Comparison of ENCODE assay signal across 1 cellular context in genomic region chr7:149355390-149356048, GRCh38.
TF ChIP-seq lines count a peak whose summit lies in the region.

No MANE protein-coding gene starts in this region.

TF ChIP-seq in H1, 55 proteins besides CTCF, POLR2A, EP300 and RAD21:
- TF ChIP-seq USF2 (IDR thresholded peaks at IDR 0.05; ENCODE audit: low read length): no peak
- no peak for TF ChIP-seq PHF8 (conservative IDR thresholded peaks at IDR 0.05; ENCODE audit: low read depth, low read length)
- no peak for TF ChIP-seq EZH2 (IDR thresholded peaks at IDR 0.05; ENCODE audit: low read depth, low read length, severe bottlenecking)
- no peak for TF ChIP-seq SP1 (IDR thresholded peaks at IDR 0.05; ENCODE audit: low read depth, low read length)
- no peak for TF ChIP-seq POLR2AphosphoS5 (IDR thresholded peaks at IDR 0.05; ENCODE audit: low read depth, low read length)
- no peak for TF ChIP-seq HDAC6 (IDR thresholded peaks at IDR 0.05; ENCODE audit: low read depth, low read length)
- TF ChIP-seq MAFK (IDR thresholded peaks at IDR 0.05; ENCODE audit: low read depth, low read length): peak; percentile 66; the same call in 1 of the 2 replicates
- TF ChIP-seq SAP30 (IDR thresholded peaks at IDR 0.05; ENCODE audit: insufficient read depth, insufficient replicate concordance, low read length): no peak
- TF ChIP-seq TAF1 (IDR thresholded peaks at IDR 0.05; ENCODE audit: low read depth, low read length): no peak
- TF ChIP-seq KDM1A (IDR thresholded peaks at IDR 0.05; ENCODE audit: borderline replicate concordance, low read length): 0 out of 2 replicates have a peak, but pooled peaks have one; percentile 42
- no peak for TF ChIP-seq GABPA (IDR thresholded peaks at IDR 0.05; ENCODE audit: borderline replicate concordance, insufficient read depth, low read length)
- no peak for TF ChIP-seq SIX5 (IDR thresholded peaks at IDR 0.05; ENCODE audit: low read depth, low read length)
- TF ChIP-seq JUN (IDR thresholded peaks at IDR 0.05; ENCODE audit: low read depth, low read length): no peak
- no peak for TF ChIP-seq TCF12 (IDR thresholded peaks at IDR 0.05; ENCODE audit: low read depth, low read length)
- TF ChIP-seq BACH1 (IDR thresholded peaks at IDR 0.05; ENCODE audit: low read length): no peak
- 0 out of 2 replicates have a peak, but pooled peaks have one; percentile 28 for TF ChIP-seq CREB1 (IDR thresholded peaks at IDR 0.05)
- TF ChIP-seq CTBP2 (IDR thresholded peaks at IDR 0.05; ENCODE audit: borderline replicate concordance, insufficient read depth, insufficient read length, low read length): peak; percentile 57
- TF ChIP-seq CHD2 (IDR thresholded peaks at IDR 0.05; ENCODE audit: low read length): no peak
- TF ChIP-seq SUZ12 (IDR thresholded peaks at IDR 0.05; ENCODE audit: low read length): no peak
- no peak for TF ChIP-seq ASH2L (IDR thresholded peaks at IDR 0.05; ENCODE audit: low read length)
- 0 out of 2 replicates have a peak, but pooled peaks have one; percentile 33 for TF ChIP-seq TEAD4 (IDR thresholded peaks at IDR 0.05; ENCODE audit: low read depth, low read length)
- peak; percentile 48 for TF ChIP-seq TAF7 (optimal IDR thresholded peaks at IDR 0.05; ENCODE audit: borderline replicate concordance, low read depth, low read length)
- TF ChIP-seq TBP (IDR thresholded peaks at IDR 0.05; ENCODE audit: low read depth, low read length): peak; percentile 99
- TF ChIP-seq E2F6 (IDR thresholded peaks at IDR 0.05): no peak
